28 cellular contexts compared by ENCODE assay signal in genomic region chr12:26554332-26554731, GRCh38.
DNase-seq lines count a peak whose midpoint lies in the region; ATAC-seq, FAIRE-seq and TF ChIP-seq lines count a peak whose summit lies in the region.
"Had no signal": no experiment of that assay in that cellular context is flagged by ENCODE, and none has a peak within 500 bp of the region (broad histone marks: within the 10 kb centered on the region; RNA-seq: fewer than 3 reads in every experiment).

No MANE protein-coding gene starts in this region.

- no peak overlapping the region for H3K9ac ChIP-seq in GM12878 (ENCODE audit: control insufficient read depth, insufficient read depth, low read length)
- H3K9ac ChIP-seq: KMS-11 had no signal

- in situ Hi-C loops in GM12878 (cut with MboI), result no loop called here

- H3K9me3 ChIP-seq in GM12878 (replicated peaks; ENCODE audit: control insufficient read depth, insufficient read depth, low read length), result no peaks in the 10 kb centered on the region
- H3K9me3 ChIP-seq: SJSA1, testis had no signal

- 0% methylated on average over 4 of the region's 4 CpGs for WGBS in GM12878 (ENCODE audit: insufficient coverage, insufficient replicate concordance, low lambda C conversion rate, missing lambda C conversion rate)

- no peak for DNase-seq in GM12878 (ENCODE audit: low read depth, low spot score)
- DNase-seq in stimulated activated CD4-positive, alpha-beta T cell treated with anti-CD3 and anti-CD28 coated beads, Interleukin-1b, Interleukin-23, amount 100 ng/mL, for 48 hours, result no peak
- DNase-seq in NAMALWA (ENCODE audit: low spot score), result no peak
- no peak for DNase-seq in NCI-H774 (lab: John Stamatoyannopoulos, UW)
- DNase-seq: activated B cell treated with CpG ODN at 0.5 μM for 24 hours; activated CD4-positive, alpha-beta T cell treated with anti-CD3 and anti-CD28 coated beads, Interleukin-2, amount 50 U/mL, for 1 hour; activated naive CD4-positive, alpha-beta T cell treated with anti-CD3 and anti-CD28 coated beads, Interleukin-2, amount 10 ng/mL, durations not matched to agents 7 days and 5 days; CD8-positive, alpha-beta memory T cell; cerebellar nuclear complex; dermis blood vessel endothelial cell; DMS 273 treated with DMSO at 0.1 percent for 48 hours; endodermal cell; glutamatergic neuron; left colon; NCI-H1436; NCI-H2081 treated with DMSO at 0.1 percent for 48 hours; NCI-H345; nephron progenitor cell; stimulated activated CD4-positive, alpha-beta T cell treated with anti-CD3 and anti-CD28 coated beads, Interleukin-4, amount 100 ng/mL, for 4 hours; stimulated activated naive CD4-positive, alpha-beta T cell treated with Interleukin-2 at 50 U/mL for 16 hours; testis had no signal

- POLR2A ChIA-PET in GM12878 (lab: Charles Lee), result no interaction called here

- BruUV-seq in GM12878 (replicated peaks; lab: Mats Ljungman, UMichigan), result no TSS peak

- ATAC-seq in GM18861 (IDR thresholded peaks at IDR 0.05; ENCODE audit: unreplicated experiment), result peak; percentile 58
- ATAC-seq in GM21381 (IDR thresholded peaks at IDR 0.05; ENCODE audit: unreplicated experiment), result peak; percentile 44
- ATAC-seq in HG03432 (IDR thresholded peaks at IDR 0.05; ENCODE audit: unreplicated experiment), result peak; percentile 58
- peak; percentile 64 for ATAC-seq in GM12878
- no peak for ATAC-seq in HG03196 (IDR thresholded peaks at IDR 0.05; ENCODE audit: unreplicated experiment)
- ATAC-seq: left colon had no signal

- no peak overlapping the region for H3K4me3 ChIP-seq in GM12878
- H3K4me3 ChIP-seq: SJSA1, testis had no signal

- no peak overlapping the region for H3K27ac ChIP-seq in GM12878 (ENCODE audit: control insufficient read depth, insufficient read depth)
- H3K27ac ChIP-seq: KMS-11, RWPE1, SJSA1, testis had no signal

- SMC1A ChIA-PET in GM12878 (lab: Charles Lee; ENCODE audit: uncharacterized antibody, unreplicated experiment), result interaction anchor here (1.1 to 2.2 kb wide), 3 partner anchors 9 to 60 kb away, joined by 3 to 7 read pairs (median 3); no protein-coding TSS in a partner anchor

- intact Hi-C loops in GM12878 (cut with micrococcal nuclease; ENCODE audit: unreplicated experiment), result no loop called here

- no peak for FAIRE-seq in GM12878 (lab: Jason Lieb, UNC)

- no peaks in the 10 kb centered on the region for H3K27me3 ChIP-seq in GM12878 (replicated peaks in 1 of 2; ENCODE audit: control insufficient read depth in 2 of 2, insufficient read depth in 2 of 2, low read length in 1 of 2)
- H3K27me3 ChIP-seq: SJSA1, testis had no signal

- no peak for TF ChIP-seq CTCF in GM12878 (IDR thresholded peaks at IDR 0.05 in 2 of 3, conservative IDR thresholded peaks at IDR 0.05 in 1 of 3; ENCODE audit: control insufficient read depth in 2 of 3, extremely low read depth in 1 of 3, insufficient read depth in 1 of 3, low read depth in 3 of 3, low read length in 3 of 3)

- no peaks in the 10 kb centered on the region for H4K20me1 ChIP-seq in GM12878 (ENCODE audit: control insufficient read depth, insufficient read depth)

- H3K4me1 ChIP-seq in GM12878 (ENCODE audit: control insufficient read depth, insufficient read depth, low read length), result no peaks in the 10 kb centered on the region
- H3K4me1 ChIP-seq: SJSA1, testis had no signal

- H3K36me3 ChIP-seq in GM12878 (ENCODE audit: control insufficient read depth in 2 of 2, insufficient read depth in 2 of 2, low read length in 1 of 2), result peaks cover 2 to 19% of the 10 kb centered on the region in 2 experiments; a peak in 3 of 4 replicates

- no peak for TF ChIP-seq EP300 in GM12878 (IDR thresholded peaks at IDR 0.05; ENCODE audit: borderline replicate concordance in 1 of 2, control insufficient read depth in 1 of 2, low read depth in 2 of 2, low read length in 2 of 2)

- CTCF ChIA-PET in GM12878 (lab: Yijun Ruan, JAX), result interaction anchor here (1.0 to 1.4 kb wide), 2 partner anchors 33 to 460 kb away, joined by 3 to 4 read pairs; no protein-coding TSS in a partner anchor

- TF ChIP-seq RAD21 in GM12878 (IDR thresholded peaks at IDR 0.05; ENCODE audit: insufficient read depth, low read depth, low read length), result no peak

- TF ChIP-seq POLR2A in GM12878 (IDR thresholded peaks at IDR 0.05; ENCODE audit: low read depth, low read length), result no peak

- no peaks in the 10 kb centered on the region for H3K79me2 ChIP-seq in GM12878 (ENCODE audit: control insufficient read depth, insufficient read depth, low read length)

- RAD21 ChIA-PET in GM12878 (lab: Charles Lee; ENCODE audit: unreplicated experiment), result no interaction called here

- no peak overlapping the region for H3K4me2 ChIP-seq in GM12878 (ENCODE audit: control insufficient read depth, insufficient read depth)
- H3K4me2 ChIP-seq: KMS-11 had no signal

- H2AFZ ChIP-seq in GM12878 (ENCODE audit: control insufficient read depth, low read depth, low read length), result no peak overlapping the region

TF ChIP-seq in GM12878, 131 proteins besides CTCF, POLR2A, EP300 and RAD21 (continues in another document):
- no peak for TF ChIP-seq CREB1 (IDR thresholded peaks at IDR 0.05; ENCODE audit: low read depth)
- no peak for TF ChIP-seq PRDM15 (CRISPR knock-in tag; IDR thresholded peaks at IDR 0.05)
- TF ChIP-seq NR2C1 (IDR thresholded peaks at IDR 0.05), result no peak
- no peak for TF ChIP-seq SUZ12 (IDR thresholded peaks at IDR 0.05; ENCODE audit: unreplicated experiment)
- peak; percentile 71 for TF ChIP-seq JUNB (IDR thresholded peaks at IDR 0.05)
- no peak for TF ChIP-seq NFXL1 (IDR thresholded peaks at IDR 0.05; ENCODE audit: borderline replicate concordance)
- TF ChIP-seq SKIL (IDR thresholded peaks at IDR 0.05; ENCODE audit: low read depth, poor library complexity, severe bottlenecking), result no peak
- TF ChIP-seq ZNF384 (IDR thresholded peaks at IDR 0.05; ENCODE audit: borderline replicate concordance, low read depth, low read length), result no peak
- no peak for TF ChIP-seq NR2C2 (IDR thresholded peaks at IDR 0.05; ENCODE audit: borderline replicate concordance, control insufficient read depth, insufficient read length, low read depth)
- TF ChIP-seq BMI1 (IDR thresholded peaks at IDR 0.05; ENCODE audit: borderline replicate concordance), result no peak
- peak; percentile 39; the same call in 1 of the 2 replicates for TF ChIP-seq IRF4 (IDR thresholded peaks at IDR 0.05; ENCODE audit: low read depth, low read length)
- TF ChIP-seq GATAD2B (conservative IDR thresholded peaks at IDR 0.05; ENCODE audit: low read depth), result no peak
- no peak for TF ChIP-seq RCOR1 (conservative IDR thresholded peaks at IDR 0.05; ENCODE audit: low read depth, low read length)
- no peak for TF ChIP-seq HSF1 (IDR thresholded peaks at IDR 0.05; ENCODE audit: low read depth, low read length)
